Comparison of ENCODE assay signal across 8 cellular contexts in genomic region chr3:52154135-52155094, GRCh38. TPM values are rescaled to one million over a fixed set of nuclear protein-coding genes. Genes with fewer than 3 reads are reported as not detected.
A peak's percentile ranks its signal among the peaks of the same experiment; 100 is the strongest.
DNase-seq lines count a peak whose midpoint lies in the region; ATAC-seq and TF ChIP-seq lines count a peak whose summit lies in the region.

POC1A (minus strand) TSS chr3:52154423; CDS start chr3:52154372, 51 bp downstream.

- intact Hi-C loops in head of caudate nucleus (cut with DNase I) (loop anchor here (5.0 kb wide), 1 partner anchor 212 kb away; the partner anchor contains the start of genes PARP3 and RRP9), ovary (cut with DNase I) (no loop called here), thyroid gland (cut with DNase I) (no loop called here)

- no peaks in the 10 kb centered on the region for H3K36me3 ChIP-seq in ovary
- H3K36me3 ChIP-seq in thyroid gland = no peaks in the 10 kb centered on the region

- peak; percentile 95 for TF ChIP-seq EP300 in ovary (IDR thresholded peaks at IDR 0.05)

- peak; percentile 90 for ATAC-seq in HG02763 (IDR thresholded peaks at IDR 0.05; ENCODE audit: unreplicated experiment)

- 0 to 1% (median 0%) methylated on average over 57 to 83 of the region's 83 CpGs for WGBS in ovary, 3 donors
- WGBS in thyroid gland, 2 donors = 0 to 1% methylated on average over 32 to 44 of the region's 83 CpGs

- H3K27ac ChIP-seq in ovary (peak within 1 kb of the TSS; percentile 78 to 79), thyroid gland (peak within 1 kb of the TSS; percentile 80 to 90 (median 87))

- DNase-seq in GM12865 (ENCODE audit: low read depth) (peak; percentile 96), NCI-H1417 (lab: John Stamatoyannopoulos, UW) (peak; percentile 89 to 97 (median 93)), SW480 (ENCODE audit: low spot score) (peak; percentile 98), head of caudate nucleus (peak; percentile 89 to 99 (median 95)), ovary (peak; percentile 91 to 97 (median 93)), thyroid gland (peak; percentile 98 to 99)
- peak; percentile 78 for DNase-seq in activated naive CD8-positive, alpha-beta T cell treated with anti-CD3 and anti-CD28 coated beads, Interleukin-2, amount 50 U/mL, for 16 hours (ENCODE audit: low read depth, low spot score)

- TF ChIP-seq POLR2A in ovary (IDR thresholded peaks at IDR 0.05) (peak; percentile 76), thyroid gland (IDR thresholded peaks at IDR 0.05) (peak in 1 of 2 donors; percentile 58)

- H3K4me3 ChIP-seq in GM12865 (ENCODE audit: low read depth, low read length) (peak within 1 kb of the TSS; percentile 66), ovary (peak within 1 kb of the TSS; percentile 61), thyroid gland (replicated peaks in 1 of 3) (peak within 1 kb of the TSS; percentile 51 to 63 (median 62))

- TF ChIP-seq CTCF in GM12865 (IDR thresholded peaks at IDR 0.05; ENCODE audit: insufficient read depth, low read depth, low read length, missing control alignments) (no peak), ovary (IDR thresholded peaks at IDR 0.05) (peak in 2 of 3 donors; percentile 53 to 63), thyroid gland (IDR thresholded peaks at IDR 0.05) (peak in 2 of 6 experiments; percentile 14 to 16)

- H3K9me3 ChIP-seq in ovary (no peaks in the 10 kb centered on the region), thyroid gland (no peaks in the 10 kb centered on the region)

- H3K4me1 ChIP-seq in ovary (ENCODE audit: insufficient read depth) (peaks cover 8% of the 10 kb centered on the region), thyroid gland (peaks cover 6 to 11% of the 10 kb centered on the region in 2 donors)

- H3K27me3 ChIP-seq in ovary (no peaks in the 10 kb centered on the region), thyroid gland (no peaks in the 10 kb centered on the region)

RNA-seq across cellular contexts. Expression of gene POC1A, which starts in this region (rescaled TPM):
- total RNA-seq in ovary = 1 to 10 TPM in 5 of 7 donors, under 1 TPM in 2; 0.53 to 1.8 (median 1.3) TPM
- 1 to 10 TPM; 1.1 to 1.3 TPM for polyA plus RNA-seq in ovary
- 1 to 10 TPM in 2 of 4 donors, under 1 TPM in 2; 0.40 to 2.8 (median 1.5) TPM for total RNA-seq in thyroid gland

Comparison
In these comparisons a context has a peak if more than half of its experiments do, and no peak if none do; other contexts are left out.
1. Peak in every context shown above with its lines: DNase-seq, ATAC-seq, H3K4me3 ChIP-seq and H3K27ac ChIP-seq.